In genomic region chr1:225480825-225481434, GRCh38 we compare ENCODE assay signal across 8 cellular contexts. TPM values are rescaled to one million over a fixed set of nuclear protein-coding genes. Genes with fewer than 3 reads are reported as not detected.
A peak's percentile ranks its signal among the peaks of the same experiment; 100 is the strongest.
DNase-seq lines count a peak whose midpoint lies in the region; ATAC-seq, FAIRE-seq and TF ChIP-seq lines count a peak whose summit lies in the region.

No MANE protein-coding gene starts in this region.

- H3K27ac Mint-ChIP-seq in IgD-negative memory B cell: peak overlapping the region; percentile 4 to 88 (median 36)

- CTCF ChIA-PET in Panc1 (lab: Charles Lee): interaction anchor here (1.0 to 1.7 kb wide), 3 partner anchors 19 to 297 kb away, joined by 3 to 6 read pairs (median 3); partner anchors contain the start of gene SRP9

- H3K4me1 Mint-ChIP-seq in IgD-negative memory B cell: peaks cover 45 to 47% (median 46%) of the 10 kb centered on the region in 3 donors

- 4 to 24% methylated on average over 6 of the region's 6 CpGs for WGBS in body of pancreas, 2 donors

- intact Hi-C loops in Panc1 (cut with micrococcal nuclease; ENCODE audit: unreplicated experiment) (no loop called here), body of pancreas (cut with DNase I) (loop anchor here (5.0 to 10.0 kb wide), 2 partner anchors 284 to 621 kb away; no protein-coding TSS in a partner anchor), lower lobe of right lung (cut with DNase I) (no loop called here)

- POLR2A ChIA-PET in Panc1 (lab: Charles Lee): no interaction called here

- H3K9me3 Mint-ChIP-seq in IgD-negative memory B cell: no peaks in the 10 kb centered on the region

- no peaks in the 10 kb centered on the region for H3K9me3 ChIP-seq in Panc1 (ENCODE audit: control insufficient read depth, insufficient read depth, low read depth, low read length)
- no peaks in the 10 kb centered on the region for H3K9me3 ChIP-seq in body of pancreas
- no peaks in the 10 kb centered on the region for H3K9me3 ChIP-seq in lower lobe of right lung

- no peak overlapping the region for H3K27ac ChIP-seq in Panc1 (ENCODE audit: low read length)
- H3K27ac ChIP-seq in body of pancreas: peak overlapping the region in 3 of 4 donors; percentile 15 to 41 (median 21)
- no peak overlapping the region for H3K27ac ChIP-seq in lower lobe of right lung

- TF ChIP-seq POLR2A in body of pancreas (IDR thresholded peaks at IDR 0.05): no peak

- in situ Hi-C loops in Panc1 (cut with HindIII; ENCODE audit: low pct_unique_long_range_greater_than_20kb, low sequenced_read_pairs): no loop called here

- H3K4me3 Mint-ChIP-seq in IgD-negative memory B cell: peak overlapping the region in 3 of 4 donors; percentile 8 to 92 (median 55)

- H3K36me3 ChIP-seq in Panc1 (ENCODE audit: control insufficient read depth, insufficient read depth, low read length) (no peaks in the 10 kb centered on the region), body of pancreas (replicated peaks in 1 of 2; ENCODE audit: insufficient read depth in 1 of 2, low read depth in 2 of 2) (no peaks in the 10 kb centered on the region), lower lobe of right lung (no peaks in the 10 kb centered on the region)

- H3K4me3 ChIP-seq in GM12864 (ENCODE audit: low read depth, low read length) (no peak overlapping the region), Panc1 (ENCODE audit: low read depth in 2 of 2, low read length in 2 of 2) (no peak overlapping the region), body of pancreas (no peak overlapping the region), lower lobe of right lung (no peak overlapping the region)

- BruUV-seq in Panc1 (replicated peaks; lab: Mats Ljungman, UMichigan): no TSS peak

- H3K4me1 ChIP-seq in Panc1 (ENCODE audit: control insufficient read depth, insufficient read depth, low read length) (no peaks in the 10 kb centered on the region), body of pancreas (peaks cover 9% of the 10 kb centered on the region), lower lobe of right lung (peaks cover 7% of the 10 kb centered on the region)

- no peaks in the 10 kb centered on the region for H3K36me3 Mint-ChIP-seq in IgD-negative memory B cell

- peak; percentile 83 for ATAC-seq in GM21619 (IDR thresholded peaks at IDR 0.05; ENCODE audit: unreplicated experiment)
- peak; percentile 79 for ATAC-seq in Panc1
- peak; percentile 94 for ATAC-seq in body of pancreas
- peak; percentile 58 to 71 for ATAC-seq in lower lobe of right lung

- H3K27me3 Mint-ChIP-seq in IgD-negative memory B cell: peaks cover 9% of the 10 kb centered on the region

- TF ChIP-seq CTCF in GM12864 (IDR thresholded peaks at IDR 0.05; ENCODE audit: low read depth, low read length, missing control alignments) (peak; percentile 91), Panc1 (IDR thresholded peaks at IDR 0.05) (peak; percentile 93), body of pancreas (IDR thresholded peaks at IDR 0.05) (peak; percentile 74 to 94 (median 81)), lower lobe of right lung (IDR thresholded peaks at IDR 0.05) (peak; percentile 73)

- H3K27me3 ChIP-seq in Panc1 (ENCODE audit: control insufficient read depth, insufficient read depth, low read length): no peaks in the 10 kb centered on the region
- no peaks in the 10 kb centered on the region for H3K27me3 ChIP-seq in body of pancreas
- no peaks in the 10 kb centered on the region for H3K27me3 ChIP-seq in lower lobe of right lung (ENCODE audit: low read depth)

- DNase-seq in GM12864 (ENCODE audit: low read depth) (no peak), Panc1 (ENCODE audit: low read depth, low spot score) (peak; percentile 33), body of pancreas (peak; percentile 73 to 86 (median 82)), lower lobe of right lung (no peak), urothelium cell line (ENCODE audit: low spot score) (peak; percentile 69), RKO (ENCODE audit: low spot score) (no peak)

- FAIRE-seq in urothelium cell line (lab: Jason Lieb, UNC): no peak

RNA-seq across cellular contexts. Expression of gene LBR, which starts 53.1 kb away (rescaled TPM):
- polyA plus RNA-seq in IgD-negative memory B cell: 82.2 TPM
- total RNA-seq in Panc1 (2021; ENCODE audit: unreplicated experiment) (58.2 TPM), body of pancreas (10 to 100 TPM; 15.2 to 26.5 TPM), lower lobe of right lung (56.4 TPM)
- polyA plus RNA-seq in Panc1 (2012; ENCODE audit: insufficient read length): 19.9 TPM

Comparison
In these comparisons a context has a peak if more than half of its experiments do, and no peak if none do; other contexts are left out.
1. DNase-seq: peak in Panc1 (single experiment), body of pancreas (4 of 4) and urothelium cell line (single experiment); none in GM12864 (single experiment), lower lobe of right lung (single experiment) and RKO (single experiment).
2. H3K27ac ChIP-seq: peak in body of pancreas (3 of 4); none in Panc1 (single experiment) and lower lobe of right lung (single experiment).
3. Peak in every context shown above with its lines, with median percentiles within 50 percentile points of each other: CTCF ChIP-seq and ATAC-seq.